ENCODE assay signal across 21 cellular contexts in genomic region chr7:90568213-90568612, GRCh38. TPM values are rescaled to one million over a fixed set of nuclear protein-coding genes. Genes with fewer than 3 reads are reported as not detected.
DNase-seq lines count a peak whose midpoint lies in the region; ATAC-seq and TF ChIP-seq lines count a peak whose summit lies in the region.
"Had no signal": no experiment of that assay in that cellular context is flagged by ENCODE, and none has a peak within 500 bp of the region (broad histone marks: within the 10 kb centered on the region; RNA-seq: fewer than 3 reads in every experiment).

No MANE protein-coding gene starts in this region.

- H3K9me3 Mint-ChIP-seq in CD14-positive monocyte, result peaks cover 0 to 5% (median 3%) of the 10 kb centered on the region in 7 donors
- H3K9me3 Mint-ChIP-seq: activated CD4-positive, alpha-beta memory T cell treated with anti-CD3 and anti-CD28 coated beads for 36 hours; activated naive CD4-positive, alpha-beta T cell treated with anti-CD3 and anti-CD28 coated beads, Interleukin-2, amount 10 ng/mL, durations not matched to agents 7 days and 5 days; dendritic cell treated with granulocyte-macrophage colony-stimulating factor and Interleukin-4, amounts not matched to agents 40 ng/mL and 50 ng/mL, for 4 days had no signal

- no peaks in the 10 kb centered on the region for H3K36me3 ChIP-seq in gastroesophageal sphincter

- H3K4me1 ChIP-seq in gastroesophageal sphincter, result no peaks in the 10 kb centered on the region
- H3K4me1 ChIP-seq: body of pancreas had no signal

- H3K27ac Mint-ChIP-seq in CD14-positive monocyte, result peak overlapping the region; percentile 6 to 84 (median 59)
- H3K27ac Mint-ChIP-seq: activated CD4-positive, alpha-beta memory T cell treated with anti-CD3 and anti-CD28 coated beads for 36 hours; activated naive CD4-positive, alpha-beta T cell treated with anti-CD3 and anti-CD28 coated beads, Interleukin-2, amount 10 ng/mL, durations not matched to agents 7 days and 5 days; CD4-positive, alpha-beta memory T cell; dendritic cell treated with granulocyte-macrophage colony-stimulating factor and Interleukin-4, amounts not matched to agents 40 ng/mL and 50 ng/mL, for 4 days had no signal

- TF ChIP-seq POLR2A in gastroesophageal sphincter (IDR thresholded peaks at IDR 0.05), result no peak

- intact Hi-C loops in CD14-positive monocyte (cut with micrococcal nuclease), result no loop called here

- DNase-seq in CD14-positive monocyte (ENCODE audit: low spot score) (no peak), Kasumi-1 (lab: John Stamatoyannopoulos, UW) (peak; percentile 78 to 89), SKM-1 treated with dmso at 0.1 percent for 144 hours (lab: John Stamatoyannopoulos, UW; ENCODE audit: unreplicated experiment) (peak; percentile 81), iris pigment epithelial cell (ENCODE audit: low read depth) (peak; percentile 49), NCI-H1105 treated with DMSO at 0.1 percent for 48 hours (lab: John Stamatoyannopoulos, UW) (no peak), NCI-H82 treated with DMSO at 0.1 percent for 48 hours (lab: John Stamatoyannopoulos, UW; ENCODE audit: unreplicated experiment) (no peak)
- DNase-seq: activated CD4-positive, alpha-beta memory T cell treated with anti-CD3 and anti-CD28 coated beads for 36 hours; activated naive CD4-positive, alpha-beta T cell treated with anti-CD3 and anti-CD28 coated beads, Interleukin-2, amount 10 ng/mL, durations not matched to agents 7 days and 5 days; activated T-cell treated with anti-CD3 and anti-CD28 coated beads, Interleukin-2, amount 50 U/mL, for 1 hour; body of pancreas; CD4-positive, alpha-beta memory T cell; DND-41; KBM-7; mammary epithelial cell; naive thymus-derived CD8-positive, alpha-beta T cell; NCI-H1417; NCI-H526 treated with DMSO at 0.1 percent for 48 hours; stimulated activated CD4-positive, alpha-beta T cell treated with anti-CD3 and anti-CD28 coated beads, Interleukin-4, amount 100 ng/mL, for 1 hour had no signal

- 64 to 87% methylated on average over 4 of the region's 4 CpGs for WGBS in gastroesophageal sphincter (ENCODE audit: low coverage in 1 of 2), 2 donors

- ATAC-seq in gastroesophageal sphincter, result no peak
- no peak for ATAC-seq in HG03095 (IDR thresholded peaks at IDR 0.05; ENCODE audit: unreplicated experiment)
- ATAC-seq: body of pancreas; naive thymus-derived CD8-positive, alpha-beta T cell had no signal

- no peak overlapping the region for H3K4me3 Mint-ChIP-seq in CD14-positive monocyte
- H3K4me3 Mint-ChIP-seq: activated CD4-positive, alpha-beta memory T cell treated with anti-CD3 and anti-CD28 coated beads for 36 hours; activated naive CD4-positive, alpha-beta T cell treated with anti-CD3 and anti-CD28 coated beads, Interleukin-2, amount 10 ng/mL, durations not matched to agents 7 days and 5 days; CD4-positive, alpha-beta memory T cell; dendritic cell treated with granulocyte-macrophage colony-stimulating factor and Interleukin-4, amounts not matched to agents 40 ng/mL and 50 ng/mL, for 4 days; naive thymus-derived CD8-positive, alpha-beta T cell had no signal

- H3K27ac ChIP-seq in gastroesophageal sphincter, result no peak overlapping the region
- H3K27ac ChIP-seq: body of pancreas had no signal

- no peak for TF ChIP-seq CTCF in CD14-positive monocyte (IDR thresholded peaks at IDR 0.05)
- no peak for TF ChIP-seq CTCF in gastroesophageal sphincter (IDR thresholded peaks at IDR 0.05)

- H3K4me1 Mint-ChIP-seq in CD14-positive monocyte, result peaks cover 9% of the 10 kb centered on the region
- H3K4me1 Mint-ChIP-seq: activated naive CD4-positive, alpha-beta T cell treated with anti-CD3 and anti-CD28 coated beads, Interleukin-2, amount 10 ng/mL, durations not matched to agents 7 days and 5 days; CD4-positive, alpha-beta memory T cell had no signal

- H3K36me3 Mint-ChIP-seq in CD14-positive monocyte, result no peaks in the 10 kb centered on the region
- H3K36me3 Mint-ChIP-seq: activated CD4-positive, alpha-beta memory T cell treated with anti-CD3 and anti-CD28 coated beads for 36 hours; activated naive CD4-positive, alpha-beta T cell treated with anti-CD3 and anti-CD28 coated beads, Interleukin-2, amount 10 ng/mL, durations not matched to agents 7 days and 5 days; CD4-positive, alpha-beta memory T cell; naive thymus-derived CD8-positive, alpha-beta T cell had no signal

- H3K27me3 ChIP-seq in gastroesophageal sphincter, result no peaks in the 10 kb centered on the region
- H3K27me3 ChIP-seq: body of pancreas had no signal

- peaks cover 0 to 4% (median 3%) of the 10 kb centered on the region in 3 donors for H3K27me3 Mint-ChIP-seq in CD14-positive monocyte (ENCODE audit: low read depth in 3 of 3)
- H3K27me3 Mint-ChIP-seq: activated naive CD4-positive, alpha-beta T cell treated with anti-CD3 and anti-CD28 coated beads, Interleukin-2, amount 10 ng/mL, durations not matched to agents 7 days and 5 days; dendritic cell treated with granulocyte-macrophage colony-stimulating factor and Interleukin-4, amounts not matched to agents 40 ng/mL and 50 ng/mL, for 4 days had no signal

- H3K9me3 ChIP-seq in gastroesophageal sphincter, result no peaks in the 10 kb centered on the region
- H3K9me3 ChIP-seq: body of pancreas had no signal

- H3K4me3 ChIP-seq in gastroesophageal sphincter, result no peak overlapping the region
- H3K4me3 ChIP-seq: body of pancreas had no signal

- TF ChIP-seq EP300 in gastroesophageal sphincter (IDR thresholded peaks at IDR 0.05), result no peak

RNA-seq across cellular contexts. Expression of gene CDK14, which starts 27.9 kb away (rescaled TPM):
- 1 to 10 TPM; 2.1 to 2.5 TPM for polyA plus RNA-seq in CD14-positive monocyte
- 10 to 100 TPM; 14.8 to 28.7 (median 18.4) TPM for total RNA-seq in gastroesophageal sphincter
- total RNA-seq: activated CD4-positive, alpha-beta memory T cell treated with anti-CD3 and anti-CD28 coated beads for 36 hours had no signal

Comparison
In these comparisons a context has a peak if more than half of its experiments do, and no peak if none do; other contexts are left out.
1. DNase-seq: peak in Kasumi-1 (2 of 2), SKM-1 treated with dmso at 0.1 percent for 144 hours (single experiment) and iris pigment epithelial cell (single experiment); none in CD14-positive monocyte (single experiment), NCI-H1105 treated with DMSO at 0.1 percent for 48 hours (single experiment) and NCI-H82 treated with DMSO at 0.1 percent for 48 hours (single experiment).